Comparison of ENCODE assay signal across 1 cellular context in genomic region chr15:60379466-60380274, GRCh38.
TF ChIP-seq lines count a peak whose summit lies in the region.

No MANE protein-coding gene starts in this region.

TF ChIP-seq in A549, 52 proteins besides CTCF, POLR2A, EP300 and RAD21 (continued from another document):
- TF ChIP-seq ELK1 (IDR thresholded peaks at IDR 0.05; ENCODE audit: low read depth, low read length): no peak
- TF ChIP-seq NFE2L2 (conservative IDR thresholded peaks at IDR 0.05; ENCODE audit: low read length): no peak
- TF ChIP-seq CEBPB (IDR thresholded peaks at IDR 0.05): peak; percentile 99 to 100
- peak; percentile 47 for TF ChIP-seq EHF (CRISPR knock-in tag; IDR thresholded peaks at IDR 0.05)
- TF ChIP-seq E2F6 (IDR thresholded peaks at IDR 0.05; ENCODE audit: borderline replicate concordance, low read depth): peak; percentile 41; the same call in 1 of the 2 replicates
- no peak for TF ChIP-seq ZFP36 (IDR thresholded peaks at IDR 0.05; ENCODE audit: borderline replicate concordance, partially characterized antibody)
- TF ChIP-seq ZNF302 (CRISPR knock-in tag; IDR thresholded peaks at IDR 0.05): peak; percentile 1; the same call in 1 of the 2 replicates
- TF ChIP-seq BCL3 (IDR thresholded peaks at IDR 0.05): peak; percentile 94
- peak; percentile 92 for TF ChIP-seq GATA3 (IDR thresholded peaks at IDR 0.05; ENCODE audit: borderline replicate concordance)
- TF ChIP-seq RCOR1 (IDR thresholded peaks at IDR 0.05; ENCODE audit: low read depth, low read length): no peak
- peak; percentile 47; the same call in 2 of the 3 replicates for TF ChIP-seq SMC3 (IDR thresholded peaks at IDR 0.05)
- no peak for TF ChIP-seq BHLHE40 (IDR thresholded peaks at IDR 0.05; ENCODE audit: low read depth, low read length)
- peak; percentile 89 for TF ChIP-seq TP53 (CRISPR knock-in tag; IDR thresholded peaks at IDR 0.05)
- no peak for TF ChIP-seq CHD2 (IDR thresholded peaks at IDR 0.05; ENCODE audit: low read length, partially characterized antibody)
- TF ChIP-seq RARB (CRISPR knock-in tag; IDR thresholded peaks at IDR 0.05): peak; percentile 90
- TF ChIP-seq MYC (IDR thresholded peaks at IDR 0.05; ENCODE audit: borderline replicate concordance, low read length): peak; percentile 57; the same call in 1 of the 2 replicates
- peak; percentile 86 for TF ChIP-seq MAX (IDR thresholded peaks at IDR 0.05)
- TF ChIP-seq HES2 (IDR thresholded peaks at IDR 0.05): peak; percentile 82
- TF ChIP-seq RNF2 (IDR thresholded peaks at IDR 0.05; ENCODE audit: borderline replicate concordance, low read depth): no peak
- TF ChIP-seq FOSB (CRISPR knock-in tag; IDR thresholded peaks at IDR 0.05): peak; percentile 89
- TF ChIP-seq PBX3 (IDR thresholded peaks at IDR 0.05): peak; percentile 79; the same call in 1 of the 2 replicates
- no peak for TF ChIP-seq MAZ (IDR thresholded peaks at IDR 0.05; ENCODE audit: borderline replicate concordance, low read depth, low read length)
- TF ChIP-seq HMGXB4 (CRISPR knock-in tag; IDR thresholded peaks at IDR 0.05; ENCODE audit: borderline replicate concordance): 0 out of 2 replicates have a peak, but pooled peaks have one; percentile 26
- no peak for TF ChIP-seq HDAC2 (IDR thresholded peaks at IDR 0.05)
- TF ChIP-seq HOXB5 (CRISPR knock-in tag; IDR thresholded peaks at IDR 0.05): peak; percentile 84
- peak; percentile 93 for TF ChIP-seq HOXB13 (CRISPR knock-in tag; IDR thresholded peaks at IDR 0.05; ENCODE audit: low read depth)
- no peak for TF ChIP-seq SREBF2 (IDR thresholded peaks at IDR 0.05)
- peak; percentile 42 for TF ChIP-seq FOSL2 (IDR thresholded peaks at IDR 0.05)
- peak; percentile 87 for TF ChIP-seq FOSL2 (CRISPR knock-in tag; IDR thresholded peaks at IDR 0.05)
- no peak for TF ChIP-seq EHMT2 (IDR thresholded peaks at IDR 0.05; ENCODE audit: low read depth)
- peak; percentile 97 to 98 for TF ChIP-seq JUN (IDR thresholded peaks at IDR 0.05)
- no peak for TF ChIP-seq ESRRA (IDR thresholded peaks at IDR 0.05; ENCODE audit: borderline replicate concordance, low read length)
- TF ChIP-seq HOXA7 (CRISPR knock-in tag; IDR thresholded peaks at IDR 0.05): peak; percentile 94
- no peak for TF ChIP-seq PHF8 (IDR thresholded peaks at IDR 0.05; ENCODE audit: borderline replicate concordance, low read depth)
TF ChIP-seq in A549: peak in this region for 28.
